In the genomic region with DNA sequence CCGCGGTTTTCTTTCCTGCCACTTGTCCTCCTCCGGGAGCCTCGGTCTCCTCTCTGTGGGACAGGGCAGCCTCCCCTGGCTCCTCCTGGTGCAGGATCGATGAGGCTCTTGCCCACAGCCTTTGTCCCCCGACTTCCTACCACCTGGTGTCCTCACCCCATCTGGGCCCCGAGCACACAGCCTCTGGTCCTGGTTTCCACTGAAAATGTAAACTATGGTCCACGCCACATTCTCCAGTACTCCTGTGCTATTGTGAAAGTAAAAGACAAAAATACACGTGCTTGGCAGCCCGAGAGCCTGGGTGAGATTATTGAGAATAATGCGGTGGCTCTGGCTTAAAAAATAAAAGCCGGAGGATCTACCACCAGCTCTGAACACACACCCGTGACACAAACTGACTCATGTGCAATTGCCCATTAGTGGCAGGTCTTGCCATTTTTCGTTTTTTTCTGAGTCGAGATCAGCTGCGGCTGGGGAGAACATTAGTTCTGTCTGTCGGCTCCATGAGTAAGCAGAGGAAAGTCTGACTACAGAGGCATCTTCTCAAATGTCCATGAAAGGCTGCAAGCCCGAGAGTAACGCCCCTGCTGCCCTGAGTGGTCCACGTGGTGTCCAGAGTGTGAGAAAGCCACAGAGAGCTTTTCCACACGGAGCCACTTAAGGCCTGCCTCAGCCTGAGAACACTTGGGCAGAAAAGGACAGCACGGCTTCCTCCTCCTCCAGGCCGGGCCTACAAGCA, we compare ENCODE assay signal across 10 cellular contexts. TPM values are rescaled to one million over a fixed set of nuclear protein-coding genes. Genes with fewer than 3 reads are reported as not detected.
DNase-seq lines count a peak whose midpoint lies in the region; ATAC-seq and TF ChIP-seq lines count a peak whose summit lies in the region.
"Had no signal": no experiment of that assay in that cellular context is flagged by ENCODE, and none has a peak within 500 bp of the region (broad histone marks: within the 10 kb centered on the region; RNA-seq: fewer than 3 reads in every experiment).

No MANE protein-coding gene starts in this region.

- peak; percentile 97 for DNase-seq in HCEC 1CT
- DNase-seq in cardiac fibroblast (ENCODE audit: low read depth in 2 of 2): peak; percentile 86 to 98
- DNase-seq in lower leg skin (ENCODE audit: low spot score in 2 of 2): peak; percentile 77 to 90
- no peak for DNase-seq in superior temporal gyrus (ENCODE audit: extremely low spot score)
- DNase-seq in activated CD4-positive, alpha-beta T cell treated with anti-CD3 and anti-CD28 coated beads, Interleukin-2, amount 50 U/mL, for 1 hour: no peak
- DNase-seq: dermis blood vessel endothelial cell, NCI-H748 treated with DMSO at 0.1 percent for 48 hours had no signal

- 68 to 72% methylated on average over 23 of the region's 23 CpGs for WGBS in lower leg skin, 2 donors

- TF ChIP-seq POLR2A in lower leg skin (IDR thresholded peaks at IDR 0.05): no peak

- H3K27ac ChIP-seq in temporal lobe (ENCODE audit: low read depth, low read length): peak overlapping the region; percentile 3

- ATAC-seq in GM18907 (IDR thresholded peaks at IDR 0.05; ENCODE audit: unreplicated experiment) (no peak), GM21390 (IDR thresholded peaks at IDR 0.05; ENCODE audit: unreplicated experiment) (no peak)

- intact Hi-C loops in lower leg skin (cut with DNase I; ENCODE audit: low total_unique reads): loop anchor here (10.0 kb wide), 1 partner anchor 117 kb away; no protein-coding TSS in a partner anchor

- TF ChIP-seq CTCF in cardiac fibroblast (IDR thresholded peaks at IDR 0.05; ENCODE audit: low read depth, low read length): no peak
- no peak for TF ChIP-seq CTCF in lower leg skin (IDR thresholded peaks at IDR 0.05)

- H3K4me3 ChIP-seq in cardiac fibroblast (replicated peaks in 1 of 2; ENCODE audit: low read depth in 2 of 2, low read length in 2 of 2): peak overlapping the region in 1 of 2 donors; percentile 22
- H3K4me3 ChIP-seq in lower leg skin (ENCODE audit: low read depth, poor library complexity, severe bottlenecking): no peak overlapping the region

RNA-seq across cellular contexts. Expression of a gene that starts 5.7 kb away (rescaled TPM):
- total RNA-seq in lower leg skin: 100 to 1,000 TPM; 137 to 543 (median 164) TPM
- 25.8 TPM for total RNA-seq in temporal lobe

Comparison
In these comparisons a context has a peak if more than half of its experiments do, and no peak if none do; other contexts are left out.
1. DNase-seq: peak in HCEC 1CT (single experiment), cardiac fibroblast (2 of 2) and lower leg skin (2 of 2); none in superior temporal gyrus (single experiment) and activated CD4-positive, alpha-beta T cell treated with anti-CD3 and anti-CD28 coated beads, Interleukin-2, amount 50 U/mL, for 1 hour (single experiment).